Comparison of ENCODE assay signal across 1 cellular context in the genomic region with DNA sequence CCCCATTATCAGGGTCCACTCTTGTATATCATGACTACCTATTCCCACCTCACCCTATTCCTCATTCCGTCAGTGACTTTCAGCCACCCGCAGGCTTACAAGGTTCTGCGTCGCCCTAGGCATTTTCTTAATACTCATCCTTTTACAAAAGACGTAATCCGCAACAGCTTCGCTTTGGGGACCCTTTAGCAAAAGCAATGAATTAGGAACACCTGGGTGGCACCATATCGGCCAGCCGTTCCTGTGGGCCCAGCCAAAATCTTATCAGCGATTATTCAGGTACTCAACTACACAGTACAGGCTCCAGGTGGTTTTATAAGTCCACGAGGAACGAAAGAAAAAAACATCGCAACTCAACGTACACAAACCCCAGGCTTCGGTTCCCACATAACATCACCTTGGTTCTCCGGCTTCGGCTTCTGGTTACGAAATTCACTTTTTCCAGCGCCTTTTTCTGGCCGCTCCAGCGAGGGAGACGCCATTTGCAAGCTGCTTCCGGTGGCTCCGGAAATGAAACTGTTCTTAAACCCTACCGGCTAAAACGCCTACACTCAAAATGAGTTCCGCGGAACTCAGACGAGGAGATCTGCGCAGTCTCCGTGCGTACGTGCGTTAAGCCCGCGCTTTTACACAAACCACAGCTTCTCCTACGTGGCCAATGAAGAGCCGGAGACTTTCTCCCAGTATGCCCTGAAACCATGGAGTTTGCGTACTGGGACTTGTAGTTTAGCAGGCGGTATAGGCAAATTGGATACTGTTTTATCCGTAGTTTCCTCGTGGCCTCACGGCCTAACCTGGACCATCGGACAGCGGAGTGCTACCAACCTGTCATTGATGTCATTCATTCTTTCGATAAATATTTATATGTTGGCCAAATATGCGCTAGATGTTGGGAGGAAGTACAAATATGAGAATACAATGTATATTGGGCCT.
TF ChIP-seq lines count a peak whose summit lies in the region.

Gene KRR1 (minus strand): TSS at position 494 of the 933 bp plus-strand sequence. CDS start 12 bp downstream, at position 482.

TF ChIP-seq in K562, 482 proteins besides CTCF, POLR2A, EP300 and RAD21 (continued from another document and continues in another):
- peak; percentile 89 for TF ChIP-seq E2F1 (CRISPR knock-in tag; IDR thresholded peaks at IDR 0.05)
- no peak for TF ChIP-seq FUS (optimal IDR thresholded peaks at IDR 0.05; ENCODE audit: low read depth, low read length)
- no peak for TF ChIP-seq CCAR2 (IDR thresholded peaks at IDR 0.05; ENCODE audit: low read depth, low read length)
- TF ChIP-seq REST (CRISPR knock-in tag; IDR thresholded peaks at IDR 0.05; ENCODE audit: low read depth) = no peak
- 0 out of 2 replicates have a peak, but pooled peaks have one; percentile 43 for TF ChIP-seq ZZZ3 (IDR thresholded peaks at IDR 0.05)
- TF ChIP-seq NBN (IDR thresholded peaks at IDR 0.05; ENCODE audit: low read depth) = no peak
- no peak for TF ChIP-seq KLF10 (CRISPR knock-in tag; IDR thresholded peaks at IDR 0.05)
- no peak for TF ChIP-seq MEF2A (IDR thresholded peaks at IDR 0.05; ENCODE audit: control insufficient read depth, low read depth, low read length)
- TF ChIP-seq CHCHD3 (CRISPR knock-in tag; IDR thresholded peaks at IDR 0.05) = no peak
- TF ChIP-seq ILF3 (IDR thresholded peaks at IDR 0.05; ENCODE audit: borderline replicate concordance) = no peak
- TF ChIP-seq RBBP5 (IDR thresholded peaks at IDR 0.05; ENCODE audit: borderline replicate concordance, insufficient read depth, low read length, poor library complexity, severe bottlenecking) = peak; percentile 94
- TF ChIP-seq U2AF2 (optimal IDR thresholded peaks at IDR 0.05; ENCODE audit: low read depth, low read length) = no peak
- no peak for TF ChIP-seq IRF2 (CRISPR knock-in tag; IDR thresholded peaks at IDR 0.05)
- no peak for TF ChIP-seq ZNF695 (CRISPR knock-in tag; IDR thresholded peaks at IDR 0.05)
- TF ChIP-seq, protein P1, sequence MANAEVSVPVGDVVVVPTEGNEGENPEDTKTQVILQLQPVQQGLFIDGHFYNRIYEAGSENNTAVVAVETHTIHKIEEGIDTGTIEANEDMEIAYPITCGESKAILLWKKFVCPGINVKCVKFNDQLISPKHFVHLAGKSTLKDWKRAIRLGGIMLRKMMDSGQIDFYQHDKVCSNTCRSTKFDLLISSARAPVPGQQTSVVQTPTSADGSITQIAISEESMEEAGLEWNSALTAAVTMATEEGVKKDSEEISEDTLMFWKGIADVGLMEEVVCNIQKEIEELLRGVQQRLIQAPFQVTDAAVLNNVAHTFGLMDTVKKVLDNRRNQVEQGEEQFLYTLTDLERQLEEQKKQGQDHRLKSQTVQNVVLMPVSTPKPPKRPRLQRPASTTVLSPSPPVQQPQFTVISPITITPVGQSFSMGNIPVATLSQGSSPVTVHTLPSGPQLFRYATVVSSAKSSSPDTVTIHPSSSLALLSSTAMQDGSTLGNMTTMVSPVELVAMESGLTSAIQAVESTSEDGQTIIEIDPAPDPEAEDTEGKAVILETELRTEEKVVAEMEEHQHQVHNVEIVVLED (CRISPR knock-in tag; IDR thresholded peaks at IDR 0.05) = peak; percentile 94
- TF ChIP-seq, protein P2, sequence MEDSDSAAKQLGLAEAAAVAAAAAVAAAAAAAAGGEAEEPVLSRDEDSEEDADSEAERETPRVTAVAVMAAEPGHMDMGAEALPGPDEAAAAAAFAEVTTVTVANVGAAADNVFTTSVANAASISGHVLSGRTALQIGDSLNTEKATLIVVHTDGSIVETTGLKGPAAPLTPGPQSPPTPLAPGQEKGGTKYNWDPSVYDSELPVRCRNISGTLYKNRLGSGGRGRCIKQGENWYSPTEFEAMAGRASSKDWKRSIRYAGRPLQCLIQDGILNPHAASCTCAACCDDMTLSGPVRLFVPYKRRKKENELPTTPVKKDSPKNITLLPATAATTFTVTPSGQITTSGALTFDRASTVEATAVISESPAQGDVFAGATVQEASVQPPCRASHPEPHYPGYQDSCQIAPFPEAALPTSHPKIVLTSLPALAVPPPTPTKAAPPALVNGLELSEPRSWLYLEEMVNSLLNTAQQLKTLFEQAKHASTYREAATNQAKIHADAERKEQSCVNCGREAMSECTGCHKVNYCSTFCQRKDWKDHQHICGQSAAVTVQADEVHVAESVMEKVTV (CRISPR knock-in tag; IDR thresholded peaks at IDR 0.05) = no peak
- TF ChIP-seq TFAP4 (CRISPR knock-in tag; IDR thresholded peaks at IDR 0.05; ENCODE audit: borderline replicate concordance) = peak; percentile 69; the same call in 1 of the 2 replicates
- no peak for TF ChIP-seq NFE2 (IDR thresholded peaks at IDR 0.05; ENCODE audit: low read depth)
- TF ChIP-seq, protein P3, sequence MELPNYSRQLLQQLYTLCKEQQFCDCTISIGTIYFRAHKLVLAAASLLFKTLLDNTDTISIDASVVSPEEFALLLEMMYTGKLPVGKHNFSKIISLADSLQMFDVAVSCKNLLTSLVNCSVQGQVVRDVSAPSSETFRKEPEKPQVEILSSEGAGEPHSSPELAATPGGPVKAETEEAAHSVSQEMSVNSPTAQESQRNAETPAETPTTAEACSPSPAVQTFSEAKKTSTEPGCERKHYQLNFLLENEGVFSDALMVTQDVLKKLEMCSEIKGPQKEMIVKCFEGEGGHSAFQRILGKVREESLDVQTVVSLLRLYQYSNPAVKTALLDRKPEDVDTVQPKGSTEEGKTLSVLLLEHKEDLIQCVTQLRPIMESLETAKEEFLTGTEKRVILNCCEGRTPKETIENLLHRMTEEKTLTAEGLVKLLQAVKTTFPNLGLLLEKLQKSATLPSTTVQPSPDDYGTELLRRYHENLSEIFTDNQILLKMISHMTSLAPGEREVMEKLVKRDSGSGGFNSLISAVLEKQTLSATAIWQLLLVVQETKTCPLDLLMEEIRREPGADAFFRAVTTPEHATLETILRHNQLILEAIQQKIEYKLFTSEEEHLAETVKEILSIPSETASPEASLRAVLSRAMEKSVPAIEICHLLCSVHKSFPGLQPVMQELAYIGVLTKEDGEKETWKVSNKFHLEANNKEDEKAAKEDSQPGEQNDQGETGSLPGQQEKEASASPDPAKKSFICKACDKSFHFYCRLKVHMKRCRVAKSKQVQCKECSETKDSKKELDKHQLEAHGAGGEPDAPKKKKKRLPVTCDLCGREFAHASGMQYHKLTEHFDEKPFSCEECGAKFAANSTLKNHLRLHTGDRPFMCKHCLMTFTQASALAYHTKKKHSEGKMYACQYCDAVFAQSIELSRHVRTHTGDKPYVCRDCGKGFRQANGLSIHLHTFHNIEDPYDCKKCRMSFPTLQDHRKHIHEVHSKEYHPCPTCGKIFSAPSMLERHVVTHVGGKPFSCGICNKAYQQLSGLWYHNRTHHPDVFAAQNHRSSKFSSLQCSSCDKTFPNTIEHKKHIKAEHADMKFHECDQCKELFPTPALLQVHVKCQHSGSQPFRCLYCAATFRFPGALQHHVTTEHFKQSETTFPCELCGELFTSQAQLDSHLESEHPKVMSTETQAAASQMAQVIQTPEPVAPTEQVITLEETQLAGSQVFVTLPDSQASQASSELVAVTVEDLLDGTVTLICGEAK (IDR thresholded peaks at IDR 0.05) = peak; percentile 99
- TF ChIP-seq, protein P3 (CRISPR knock-in tag; IDR thresholded peaks at IDR 0.05) = 0 out of 2 replicates have a peak, but pooled peaks have one; percentile 30
- no peak for TF ChIP-seq HMGN3 (IDR thresholded peaks at IDR 0.05; ENCODE audit: borderline replicate concordance, extremely low read depth, insufficient read length, low read depth, low read length)
